In genomic region chr3:172604895-172605646, GRCh38 we compare ENCODE assay signal across 15 cellular contexts.
DNase-seq lines count a peak whose midpoint lies in the region; ATAC-seq and TF ChIP-seq lines count a peak whose summit lies in the region.
"Had no signal": no experiment of that assay in that cellular context is flagged by ENCODE, and none has a peak within 500 bp of the region (broad histone marks: within the 10 kb centered on the region; RNA-seq: fewer than 3 reads in every experiment).

No MANE protein-coding gene starts in this region.

- peaks cover 12% of the 10 kb centered on the region for H3K4me1 Mint-ChIP-seq in activated CD8-positive, alpha-beta memory T cell treated with anti-CD3 and anti-CD28 coated beads, Interleukin-2, amount 10 ng/mL, durations not matched to agents 7 days and 5 days
- H3K4me1 Mint-ChIP-seq in immature natural killer cell = peaks cover 12 to 13% of the 10 kb centered on the region in 2 donors

- H3K27ac ChIP-seq in RWPE1 (no peak overlapping the region), substantia nigra (ENCODE audit: low read depth, low read length, poor library complexity, severe bottlenecking) (no peak overlapping the region)

- ATAC-seq in activated CD8-positive, alpha-beta memory T cell treated with anti-CD3 and anti-CD28 coated beads, Interleukin-2, amount 10 ng/mL, durations not matched to agents 7 days and 5 days = no peak
- ATAC-seq in HG02798 (IDR thresholded peaks at IDR 0.05; ENCODE audit: poor library complexity, unreplicated experiment) = no peak

- CTCF ChIA-PET in activated CD8-positive, alpha-beta memory T cell treated with anti-CD3 and anti-CD28 coated beads, Interleukin-2, amount 10 ng/mL, durations not matched to agents 7 days and 5 days (lab: Charles Lee) = interaction anchor here (2.4 kb wide), 1 partner anchor 9 kb away, joined by 14 read pairs; no protein-coding TSS in a partner anchor
- CTCF ChIA-PET in RWPE1 (lab: Yijun Ruan, JAX) = interaction anchor here (0.6 kb wide), 1 partner anchor 745 kb away, joined by 3 read pairs; no protein-coding TSS in a partner anchor

- peaks cover 6% of the 10 kb centered on the region for H3K36me3 Mint-ChIP-seq in activated CD8-positive, alpha-beta memory T cell treated with anti-CD3 and anti-CD28 coated beads, Interleukin-2, amount 10 ng/mL, durations not matched to agents 7 days and 5 days
- H3K36me3 Mint-ChIP-seq in immature natural killer cell = peaks cover 0 to 4% (median 0%) of the 10 kb centered on the region in 3 donors
- H3K36me3 Mint-ChIP-seq: CD4-positive, CD25-positive, alpha-beta regulatory T cell had no signal

- no peak for TF ChIP-seq CTCF in RWPE1 (conservative IDR thresholded peaks at IDR 0.05; ENCODE audit: low read depth)

- peak; percentile 30 for DNase-seq in activated CD8-positive, alpha-beta memory T cell treated with anti-CD3 and anti-CD28 coated beads, Interleukin-2, amount 10 ng/mL, durations not matched to agents 7 days and 5 days
- DNase-seq in activated CD8-positive, alpha-beta memory T cell treated with anti-CD3 and anti-CD28 coated beads, Interleukin-2, amount 50 U/mL, for 48 hours = no peak
- DNase-seq in amniotic epithelial cell (ENCODE audit: low read depth) = peak; percentile 34
- no peak for DNase-seq in immature natural killer cell
- DNase-seq in RWPE1 (ENCODE audit: low spot score) = no peak
- DNase-seq in activated CD4-positive, alpha-beta T cell treated with anti-CD3 and anti-CD28 coated beads for 4 hours = no peak
- DNase-seq in substantia nigra (lab: John Stamatoyannopoulos, UW) = no peak
- DNase-seq: 8988T; BE2C; CD4-positive, CD25-positive, alpha-beta regulatory T cell; COR-L47; NCI-H1417 treated with DMSO at 0.1 percent for 48 hours; NCI-H187 treated with DMSO at 0.1 percent for 48 hours; NCI-H524 had no signal

- H3K9me3 Mint-ChIP-seq in activated CD8-positive, alpha-beta memory T cell treated with anti-CD3 and anti-CD28 coated beads, Interleukin-2, amount 10 ng/mL, durations not matched to agents 7 days and 5 days (ENCODE audit: low read depth) = no peaks in the 10 kb centered on the region
- H3K9me3 Mint-ChIP-seq in immature natural killer cell = peaks cover 0 to 2% (median 0%) of the 10 kb centered on the region in 6 donors

- peaks cover 2% of the 10 kb centered on the region for H3K27me3 Mint-ChIP-seq in activated CD8-positive, alpha-beta memory T cell treated with anti-CD3 and anti-CD28 coated beads, Interleukin-2, amount 10 ng/mL, durations not matched to agents 7 days and 5 days
- peaks cover 0 to 5% (median 0%) of the 10 kb centered on the region in 3 donors for H3K27me3 Mint-ChIP-seq in immature natural killer cell (ENCODE audit: low read depth in 3 of 3)

- H3K27ac Mint-ChIP-seq in activated CD8-positive, alpha-beta memory T cell treated with anti-CD3 and anti-CD28 coated beads, Interleukin-2, amount 10 ng/mL, durations not matched to agents 7 days and 5 days = no peak overlapping the region
- peak overlapping the region in 2 of 6 donors; percentile 17 to 53 for H3K27ac Mint-ChIP-seq in immature natural killer cell
- H3K27ac Mint-ChIP-seq: CD4-positive, CD25-positive, alpha-beta regulatory T cell had no signal

- POLR2A ChIA-PET in RWPE1 (lab: Yijun Ruan, JAX; ENCODE audit: low non-redundant PET) = no interaction called here

- H3K4me3 Mint-ChIP-seq in activated CD8-positive, alpha-beta memory T cell treated with anti-CD3 and anti-CD28 coated beads, Interleukin-2, amount 10 ng/mL, durations not matched to agents 7 days and 5 days = no peak overlapping the region
- peak overlapping the region in 4 of 5 donors; percentile 17 to 34 (median 30) for H3K4me3 Mint-ChIP-seq in immature natural killer cell
- H3K4me3 Mint-ChIP-seq: CD4-positive, CD25-positive, alpha-beta regulatory T cell had no signal

Comparison
In these comparisons a context has a peak if more than half of its experiments do, and no peak if none do; other contexts are left out.
1. DNase-seq: peak in activated CD8-positive, alpha-beta memory T cell treated with anti-CD3 and anti-CD28 coated beads, Interleukin-2, amount 10 ng/mL, durations not matched to agents 7 days and 5 days (single experiment) and amniotic epithelial cell (single experiment); none in activated CD8-positive, alpha-beta memory T cell treated with anti-CD3 and anti-CD28 coated beads, Interleukin-2, amount 50 U/mL, for 48 hours (single experiment), immature natural killer cell (0 of 3), RWPE1 (single experiment), activated CD4-positive, alpha-beta T cell treated with anti-CD3 and anti-CD28 coated beads for 4 hours (0 of 2) and substantia nigra (0 of 49).